Comparison of ENCODE assay signal across 16 cellular contexts in the genomic region with DNA sequence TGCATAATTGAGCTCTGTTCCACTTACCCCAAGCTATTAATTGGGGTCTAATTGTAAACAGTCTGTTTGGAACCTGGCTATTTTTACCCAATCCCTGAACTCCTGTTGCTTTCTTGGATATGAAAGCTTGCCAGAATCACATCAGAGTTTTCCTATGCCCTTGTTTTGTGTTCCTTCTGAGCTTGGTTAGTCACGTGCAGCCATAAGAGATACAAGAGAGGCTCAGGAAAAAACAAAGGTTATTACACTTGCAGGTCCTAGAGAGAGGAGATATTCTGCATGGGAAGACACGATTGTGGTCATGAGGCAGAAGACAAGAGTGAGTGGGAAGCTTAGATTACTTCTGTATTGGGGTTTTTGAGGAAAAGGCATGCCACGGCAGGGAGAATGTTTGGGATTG. TPM values are rescaled to one million over a fixed set of nuclear protein-coding genes. Genes with fewer than 3 reads are reported as not detected.
DNase-seq lines count a peak whose midpoint lies in the region; ATAC-seq and TF ChIP-seq lines count a peak whose summit lies in the region.
"Had no signal": no experiment of that assay in that cellular context is flagged by ENCODE, and none has a peak within 500 bp of the region (broad histone marks: within the 10 kb centered on the region; RNA-seq: fewer than 3 reads in every experiment).

No MANE protein-coding gene starts in this region.

- in situ Hi-C loops in GM13976 (cut with MboI; ENCODE audit: low sequenced_read_pairs, unreplicated experiment): no loop called here

- CTCF ChIA-PET in Caco-2 (lab: Charles Lee): no interaction called here

- no peaks in the 10 kb centered on the region for H3K79me2 ChIP-seq in mesendoderm (ENCODE audit: control insufficient read depth, insufficient read depth, low read length)

- no peak for TF ChIP-seq CTCF in cardiac muscle cell (IDR thresholded peaks at IDR 0.05; ENCODE audit: low read depth, low read length)
- no peak for TF ChIP-seq CTCF in Caco-2 (IDR thresholded peaks at IDR 0.05; ENCODE audit: insufficient read depth in 1 of 2, low read depth in 1 of 2, low read length in 1 of 2, severe bottlenecking in 1 of 2, unreplicated experiment in 1 of 2)
- TF ChIP-seq CTCF in endodermal cell (conservative IDR thresholded peaks at IDR 0.05): no peak
- TF ChIP-seq CTCF in GM13976 (IDR thresholded peaks at IDR 0.05; ENCODE audit: borderline replicate concordance, control extremely low read depth, extremely low read depth, insufficient read depth, missing control alignments): no peak

- no peak overlapping the region for H3K4me2 ChIP-seq in mesendoderm (ENCODE audit: low read length)
- H3K4me2 ChIP-seq: BLaER1 had no signal

- peaks cover 24% of the 10 kb centered on the region for H3K36me3 Mint-ChIP-seq in Caco-2 (ENCODE audit: insufficient read depth, unreplicated experiment)
- no peaks in the 10 kb centered on the region for H3K36me3 Mint-ChIP-seq in endodermal cell (ENCODE audit: low read depth)
- H3K36me3 Mint-ChIP-seq: CD14-positive monocyte had no signal

- H3K4me3 ChIP-seq in cardiac muscle cell: no peak overlapping the region
- H3K4me3 ChIP-seq in Caco-2 (ENCODE audit: low read depth, low read length): no peak overlapping the region
- H3K4me3 ChIP-seq in endodermal cell (ENCODE audit: low read length): no peak overlapping the region
- no peak overlapping the region for H3K4me3 ChIP-seq in mesendoderm (ENCODE audit: low read length)
- H3K4me3 ChIP-seq: BLaER1, GM12878, HAP-1 had no signal

- no peak overlapping the region for H2BK15ac ChIP-seq in mesendoderm (replicated peaks; ENCODE audit: low read depth)

- H3K4me1 Mint-ChIP-seq in Caco-2 (ENCODE audit: low read depth, unreplicated experiment) (peaks cover 15% of the 10 kb centered on the region), endodermal cell (peaks cover 13% of the 10 kb centered on the region)
- H3K4me1 Mint-ChIP-seq: CD14-positive monocyte; CD4-positive, alpha-beta memory T cell had no signal

- H3K79me1 ChIP-seq in mesendoderm (ENCODE audit: low read length): no peaks in the 10 kb centered on the region

- H3K56ac ChIP-seq in mesendoderm (ENCODE audit: low read length): no peak overlapping the region

- no peak overlapping the region for H3K23ac ChIP-seq in mesendoderm (ENCODE audit: low read length)

- H3K27me3 Mint-ChIP-seq in Caco-2 (ENCODE audit: insufficient read depth, unreplicated experiment): no peaks in the 10 kb centered on the region
- H3K27me3 Mint-ChIP-seq in endodermal cell (ENCODE audit: insufficient read depth): peaks cover 6% of the 10 kb centered on the region
- H3K27me3 Mint-ChIP-seq: CD4-positive, alpha-beta memory T cell had no signal

- H3K27me3 ChIP-seq in cardiac muscle cell (no peaks in the 10 kb centered on the region), Caco-2 (replicated peaks; ENCODE audit: control insufficient read depth, insufficient read depth, low read length) (no peaks in the 10 kb centered on the region), endodermal cell (ENCODE audit: control insufficient read depth, insufficient read depth, low read length, poor library complexity, severe bottlenecking) (peaks cover 7% of the 10 kb centered on the region), mesendoderm (ENCODE audit: insufficient read depth, low read length, poor library complexity) (no peaks in the 10 kb centered on the region)
- H3K27me3 ChIP-seq: BLaER1 had no signal

- BruUV-seq in Caco-2 (replicated peaks; lab: Mats Ljungman, UMichigan): no TSS peak

- intact Hi-C loops in cardiac septum (cut with DNase I) (no loop called here), Caco-2 (cut with micrococcal nuclease; ENCODE audit: unreplicated experiment) (loop anchor here (2.0 kb wide), 1 partner anchor 14 kb away; no protein-coding TSS in a partner anchor)

- peak overlapping the region; percentile 40 for H3K18ac ChIP-seq in mesendoderm (ENCODE audit: low read length)

- DNase-seq in cardiac muscle cell (ENCODE audit: low read depth in 1 of 2, low spot score in 1 of 2): no peak
- no peak for DNase-seq in cardiac septum (ENCODE audit: low spot score)
- DNase-seq in Caco-2: no peak
- DNase-seq in endodermal cell: no peak
- DNase-seq in mesendoderm: no peak
- DNase-seq in GM13976 (ENCODE audit: low spot score): no peak
- DNase-seq: 8988T; Calu3; CD4-positive, alpha-beta memory T cell; DMS79 treated with DMSO at 0.1 percent for 48 hours had no signal

- no peak overlapping the region for H3K4me3 Mint-ChIP-seq in Caco-2 (ENCODE audit: unreplicated experiment)
- no peak overlapping the region for H3K4me3 Mint-ChIP-seq in endodermal cell
- H3K4me3 Mint-ChIP-seq: CD14-positive monocyte; CD4-positive, alpha-beta memory T cell had no signal

- ATAC-seq in HG03354 (IDR thresholded peaks at IDR 0.05; ENCODE audit: poor library complexity, severe bottlenecking, unreplicated experiment): no peak
- ATAC-seq: GM12878 had no signal

- POLR2A ChIA-PET in Caco-2 (lab: Charles Lee): interaction anchor here (1.3 kb wide), 1 partner anchor 23 kb away, joined by 4 read pairs; no protein-coding TSS in a partner anchor

- no peak overlapping the region for H2AK5ac ChIP-seq in mesendoderm (ENCODE audit: low read length)

- H3K9me3 Mint-ChIP-seq in Caco-2 (ENCODE audit: unreplicated experiment) (peaks cover 13% of the 10 kb centered on the region), endodermal cell (peaks cover 31% of the 10 kb centered on the region)

- no peak overlapping the region for H4K5ac ChIP-seq in mesendoderm (ENCODE audit: low read length)

- no peak overlapping the region for H2BK120ac ChIP-seq in mesendoderm (ENCODE audit: low read depth, low read length)

- no peak overlapping the region for H4K8ac ChIP-seq in mesendoderm (ENCODE audit: low read depth, low read length)

- H3K9me3 ChIP-seq in cardiac muscle cell (ENCODE audit: low read depth): no peaks in the 10 kb centered on the region
- peaks cover 15% of the 10 kb centered on the region for H3K9me3 ChIP-seq in Caco-2
- H3K9me3 ChIP-seq in endodermal cell (ENCODE audit: control insufficient read depth, low read length): peaks cover 14% of the 10 kb centered on the region
- H3K9me3 ChIP-seq: HAP-1 had no signal

- H3K9ac ChIP-seq in endodermal cell (ENCODE audit: extremely low read depth, low read length, poor library complexity, severe bottlenecking): no peak overlapping the region
- no peak overlapping the region for H3K9ac ChIP-seq in mesendoderm (ENCODE audit: low read length)
- H3K9ac ChIP-seq: BLaER1 had no signal

- peak overlapping the region; percentile 17 for H2BK5ac ChIP-seq in mesendoderm (ENCODE audit: low read length)

- H3K36me3 ChIP-seq in cardiac muscle cell: no peaks in the 10 kb centered on the region
- no peaks in the 10 kb centered on the region for H3K36me3 ChIP-seq in Caco-2 (ENCODE audit: control insufficient read depth, insufficient read depth, low read length)
- H3K36me3 ChIP-seq in endodermal cell (ENCODE audit: control insufficient read depth, insufficient read depth, low read length): no peaks in the 10 kb centered on the region
- H3K36me3 ChIP-seq in mesendoderm (ENCODE audit: control insufficient read depth, insufficient read depth, low read length): no peaks in the 10 kb centered on the region
- H3K36me3 ChIP-seq: HAP-1 had no signal

- H3K27ac Mint-ChIP-seq in Caco-2 (ENCODE audit: unreplicated experiment) (peak overlapping the region; percentile 62), endodermal cell (peak overlapping the region; percentile 5)
- H3K27ac Mint-ChIP-seq: CD14-positive monocyte; CD4-positive, alpha-beta memory T cell had no signal

- H3K4me1 ChIP-seq in cardiac muscle cell (ENCODE audit: low read depth): peaks cover 7% of the 10 kb centered on the region
- H3K4me1 ChIP-seq in Caco-2: peaks cover 29% of the 10 kb centered on the region
- peaks cover 2% of the 10 kb centered on the region for H3K4me1 ChIP-seq in endodermal cell (ENCODE audit: control insufficient read depth, insufficient read depth, low read length)
- peaks cover 6% of the 10 kb centered on the region for H3K4me1 ChIP-seq in mesendoderm (ENCODE audit: control insufficient read depth, low read depth, low read length)
- H3K4me1 ChIP-seq: BLaER1, HAP-1 had no signal

- H3K27ac ChIP-seq in cardiac muscle cell: peak overlapping the region; percentile 67
- no peak overlapping the region for H3K27ac ChIP-seq in endodermal cell (ENCODE audit: low read depth, low read length)
- no peak overlapping the region for H3K27ac ChIP-seq in mesendoderm (ENCODE audit: low read depth, low read length)
- H3K27ac ChIP-seq: BLaER1, HL-60 had no signal

- WGBS in endodermal cell (ENCODE audit: insufficient coverage in 1 of 2, insufficient read length in 1 of 2), 2 experiments: 75 to 76% methylated on average over 3 of the region's 3 CpGs
- no CpG with 5 or more reads among the region's 3 CpGs for WGBS in mesendoderm (ENCODE audit: extremely low coverage, insufficient coverage, low lambda C conversion rate)

- H3K4ac ChIP-seq in mesendoderm (ENCODE audit: low read depth, low read length): no peak overlapping the region

RNA-seq across cellular contexts. Expression of a gene that starts 46.0 kb away (rescaled TPM):
- total RNA-seq in cardiac muscle cell (20.6 and 22.8 TPM in 2 replicates), cardiac septum (19.6 TPM), Caco-2 (2022) (33.8 and 34.5 TPM in 2 replicates), endodermal cell (1 to 10 TPM in 1 of 2 donors, under 1 TPM in 1; 0.15 to 2.6 TPM)
- 21.6 and 24.1 TPM in 2 replicates for polyA plus RNA-seq in cardiac muscle cell
- polyA plus RNA-seq in endodermal cell (2013, experiment 1 of 2): 12.9 TPM
- polyA plus RNA-seq in endodermal cell (2013, experiment 2 of 2): 15.7 TPM
- polyA plus RNA-seq in mesendoderm (2013, experiment 1 of 2): 2.3 TPM
- 2.6 TPM for polyA plus RNA-seq in mesendoderm (2013, experiment 2 of 2)
